ENCODE assay signal across 8 cellular contexts in genomic region chr4:40193018-40193571, GRCh38. TPM values are rescaled to one million over a fixed set of nuclear protein-coding genes. Genes with fewer than 3 reads are reported as not detected.
A peak's percentile ranks its signal among the peaks of the same experiment; 100 is the strongest.
DNase-seq lines count a peak whose midpoint lies in the region; ATAC-seq and TF ChIP-seq lines count a peak whose summit lies in the region.

No MANE protein-coding gene starts in this region.

- DNase-seq in NCI-H69 (lab: John Stamatoyannopoulos, UW) (peak; percentile 20), GM10266 (ENCODE audit: extremely low spot score) (no peak), DMS53 treated with DMSO at 0.1 percent for 48 hours (lab: John Stamatoyannopoulos, UW; ENCODE audit: unreplicated experiment) (no peak), GF-D8 (lab: John Stamatoyannopoulos, UW) (no peak)
- DNase-seq in stimulated activated CD4-positive, alpha-beta T cell treated with anti-CD3 and anti-CD28 coated beads, Interleukin-15, amount 100 ng/mL, for 24 hours = no peak

- no peaks in the 10 kb centered on the region for H3K27me3 ChIP-seq in mononuclear cell (ENCODE audit: insufficient read depth, low read length)

- TF ChIP-seq CTCF in GM10266 (IDR thresholded peaks at IDR 0.05; ENCODE audit: control insufficient read depth, insufficient read depth, low read depth, missing control alignments) = no peak

- H3K4me3 ChIP-seq in mononuclear cell (ENCODE audit: low read length) = peak overlapping the region; percentile 17

- H3K9me3 ChIP-seq in mononuclear cell (ENCODE audit: low read depth, low read length) = no peaks in the 10 kb centered on the region

- ATAC-seq in GM18517 (IDR thresholded peaks at IDR 0.05; ENCODE audit: unreplicated experiment) = peak; percentile 31
- peak; percentile 32 for ATAC-seq in GM21825 (IDR thresholded peaks at IDR 0.05; ENCODE audit: unreplicated experiment)

- peaks cover 69% of the 10 kb centered on the region for H3K4me1 ChIP-seq in mononuclear cell (ENCODE audit: insufficient read depth, low read length)

RNA-seq across cellular contexts. Expression of gene RHOH, which starts 3.7 kb away (rescaled TPM):
- total RNA-seq in mononuclear cell = 164 TPM
